10 cellular contexts compared by ENCODE assay signal in the genomic region with DNA sequence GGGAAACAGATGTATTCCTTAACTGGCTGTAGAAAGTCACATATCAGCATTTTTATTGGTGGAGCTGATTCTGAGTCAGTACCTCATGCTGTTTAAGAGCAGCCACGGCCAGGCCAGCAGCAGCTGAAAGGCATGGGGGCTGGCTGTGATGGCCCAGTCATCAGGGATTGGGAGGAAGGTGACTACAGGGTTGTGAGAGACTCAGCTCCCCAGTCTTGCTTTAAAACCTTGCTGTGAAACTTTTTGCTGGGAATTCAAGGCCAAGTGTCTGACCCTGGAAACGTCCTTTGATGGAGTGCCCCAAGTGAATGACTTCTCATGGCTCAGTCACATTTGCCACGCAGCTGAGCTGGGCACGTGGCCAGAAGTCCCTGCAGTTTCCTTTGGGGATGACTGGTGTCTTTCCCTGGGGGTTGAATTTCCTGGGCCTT.
DNase-seq lines count a peak whose midpoint lies in the region; ATAC-seq, FAIRE-seq and TF ChIP-seq lines count a peak whose summit lies in the region.
"Had no signal": no experiment of that assay in that cellular context is flagged by ENCODE, and none has a peak within 500 bp of the region (broad histone marks: within the 10 kb centered on the region; RNA-seq: fewer than 3 reads in every experiment).

No MANE protein-coding gene starts in this region.

- H3K27me3 Mint-ChIP-seq in activated T-cell treated with anti-CD3 and anti-CD28 coated beads, Interleukin-2, amount 50 U/mL, for 24 hours: peaks cover 5% of the 10 kb centered on the region

- H3K4me1 Mint-ChIP-seq in activated T-cell treated with anti-CD3 and anti-CD28 coated beads, Interleukin-2, amount 50 U/mL, for 24 hours (ENCODE audit: low read depth): no peaks in the 10 kb centered on the region
- H3K4me1 Mint-ChIP-seq: T-helper 17 cell had no signal

- H3K9me3 Mint-ChIP-seq in activated T-cell treated with anti-CD3 and anti-CD28 coated beads, Interleukin-2, amount 50 U/mL, for 24 hours: no peaks in the 10 kb centered on the region
- H3K9me3 Mint-ChIP-seq: CD4-positive, alpha-beta T cell had no signal

- peak overlapping the region; percentile 90 for H3K27ac ChIP-seq in VCaP

- peak; percentile 36 for DNase-seq in 8988T
- DNase-seq in H54 (ENCODE audit: insufficient read length, low spot score): peak; percentile 97
- peak in 29 of 51 donors; percentile 9 to 62 (median 38) for DNase-seq in hypothalamus (lab: John Stamatoyannopoulos, UW)
- DNase-seq in activated T-cell treated with anti-CD3 and anti-CD28 coated beads, Interleukin-2, amount 50 U/mL, for 24 hours: no peak
- no peak for DNase-seq in stimulated activated CD8-positive, alpha-beta memory T cell treated with anti-CD3 and anti-CD28 coated beads, Interleukin-4, amount 100 ng/mL, for 48 hours
- DNase-seq: CD4-positive, alpha-beta T cell; T-helper 17 cell had no signal

- ATAC-seq in GM21528 (IDR thresholded peaks at IDR 0.05; ENCODE audit: low FRiP score, unreplicated experiment): no peak
- ATAC-seq in HG02610 (IDR thresholded peaks at IDR 0.05; ENCODE audit: unreplicated experiment): no peak
- ATAC-seq: T-helper 17 cell had no signal

- TF ChIP-seq CTCF in VCaP (conservative IDR thresholded peaks at IDR 0.05): no peak

- no peak overlapping the region for H3K27ac Mint-ChIP-seq in activated T-cell treated with anti-CD3 and anti-CD28 coated beads, Interleukin-2, amount 50 U/mL, for 24 hours
- H3K27ac Mint-ChIP-seq: CD4-positive, alpha-beta T cell; T-helper 17 cell had no signal

- H3K4me3 Mint-ChIP-seq in activated T-cell treated with anti-CD3 and anti-CD28 coated beads, Interleukin-2, amount 50 U/mL, for 24 hours: no peak overlapping the region
- H3K4me3 Mint-ChIP-seq: CD4-positive, alpha-beta T cell; T-helper 17 cell had no signal

- FAIRE-seq in H54 (lab: Jason Lieb, UNC): peak; percentile 98

- no peaks in the 10 kb centered on the region for H3K36me3 Mint-ChIP-seq in activated T-cell treated with anti-CD3 and anti-CD28 coated beads, Interleukin-2, amount 50 U/mL, for 24 hours (ENCODE audit: low read depth)

- 0 out of 2 replicates have a peak, but pooled peaks have one; percentile 21 for TF ChIP-seq POLR2A in H54 (IDR thresholded peaks at IDR 0.05; ENCODE audit: low read depth, low read length)

Comparison
In these comparisons a context has a peak if more than half of its experiments do, and no peak if none do; other contexts are left out.
1. DNase-seq: peak in 8988T (single experiment), H54 (single experiment) and hypothalamus (29 of 51); none in activated T-cell treated with anti-CD3 and anti-CD28 coated beads, Interleukin-2, amount 50 U/mL, for 24 hours (single experiment) and stimulated activated CD8-positive, alpha-beta memory T cell treated with anti-CD3 and anti-CD28 coated beads, Interleukin-4, amount 100 ng/mL, for 48 hours (single experiment).